ENCODE assay signal across 11 cellular contexts in the genomic region with DNA sequence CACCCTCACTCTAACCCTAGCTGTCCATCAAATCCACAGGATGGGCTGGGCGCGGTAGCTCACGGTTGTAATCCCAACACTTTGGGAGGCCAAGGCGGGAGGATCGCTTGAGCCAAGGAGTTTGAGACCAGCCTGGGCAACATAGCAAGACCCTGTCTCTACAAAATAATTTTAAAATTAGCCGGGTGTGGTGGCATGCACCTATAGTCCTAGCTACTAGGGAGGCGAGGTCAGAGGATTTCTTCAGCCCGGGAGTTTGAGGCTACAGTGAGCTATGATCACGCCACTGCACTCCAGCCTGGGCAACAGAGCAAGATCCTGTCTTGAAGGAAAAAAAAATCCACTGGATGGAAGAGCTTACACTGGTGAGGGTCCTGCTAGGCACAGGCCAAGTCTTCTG. TPM values are rescaled to one million over a fixed set of nuclear protein-coding genes. Genes with fewer than 3 reads are reported as not detected.
DNase-seq lines count a peak whose midpoint lies in the region; ATAC-seq, FAIRE-seq and TF ChIP-seq lines count a peak whose summit lies in the region.
"Not testable (repeated sequence)": the region's sequence is repeated elsewhere in the genome, so short reads cannot be mapped to it uniquely, and the experiment has no call there.
"Had no signal": no experiment of that assay in that cellular context is flagged by ENCODE, and none has a peak within 500 bp of the region (broad histone marks: within the 10 kb centered on the region; RNA-seq: fewer than 3 reads in every experiment).

No MANE protein-coding gene starts in this region.

- H3K9me1 ChIP-seq in K562 (ENCODE audit: control insufficient read depth, insufficient read depth, low read length): not testable (repeated sequence)

- CTCF ChIA-PET in K562 (lab: Yijun Ruan, JAX; ENCODE audit: low intra/inter-chr PET ratio); HepG2 (lab: Yijun Ruan, JAX; ENCODE audit: low intra/inter-chr PET ratio, low total read pairs): not testable (repeated sequence)

- H3K36me3 ChIP-seq in WERI-Rb-1 (peaks cover 46% of the 10 kb centered on the region), HepG2 (replicated peaks in 1 of 2; ENCODE audit: control insufficient read depth in 1 of 2, insufficient read depth in 2 of 2, low read length in 2 of 2) (peaks cover 14 to 39% of the 10 kb centered on the region in 2 experiments)
- not testable (repeated sequence) for H3K36me3 ChIP-seq in K562 (ENCODE audit: control insufficient read depth, insufficient read depth, low read length)

- TF ChIP-seq EP300 in K562 (IDR thresholded peaks at IDR 0.05; ENCODE audit: low read length); HepG2 (IDR thresholded peaks at IDR 0.05; ENCODE audit: low read depth in 2 of 2, low read length in 2 of 2); HepG2 (CRISPR knock-in tag; IDR thresholded peaks at IDR 0.05; ENCODE audit: borderline replicate concordance): not testable (repeated sequence)

- H3K4me1 ChIP-seq in K562 (replicated peaks in 1 of 2; ENCODE audit: control insufficient read depth in 2 of 2, insufficient read depth in 2 of 2, low read length in 2 of 2) (peaks cover 26 to 33% of the 10 kb centered on the region in 2 experiments), HepG2 (ENCODE audit: insufficient read depth, low read length) (peaks cover 100% of the 10 kb centered on the region)

- not testable (repeated sequence) for TF ChIP-seq POLR2A in K562 (conservative IDR thresholded peaks at IDR 0.05); HepG2 (IDR thresholded peaks at IDR 0.05; ENCODE audit: insufficient read depth in 1 of 2, low read depth in 2 of 2, low read length in 2 of 2)

- DNase-seq in NCI-H82 (lab: John Stamatoyannopoulos, UW): peak; percentile 21
- not testable (repeated sequence) for DNase-seq in WERI-Rb-1; K562 (ENCODE audit: extremely low read depth in 1 of 4, low spot score in 3 of 4); HepG2 (ENCODE audit: low spot score)

- not testable (repeated sequence) for TF ChIP-seq RAD21 in K562 (CRISPR knock-in tag; conservative IDR thresholded peaks at IDR 0.05 in 1 of 2, IDR thresholded peaks at IDR 0.05 in 1 of 2); HepG2 (CRISPR knock-in tag; IDR thresholded peaks at IDR 0.05)

- intact Hi-C loops in K562 (cut with micrococcal nuclease); HepG2 (cut with micrococcal nuclease; ENCODE audit: unreplicated experiment): not testable (repeated sequence)

- not testable (repeated sequence) for FAIRE-seq in K562 (lab: Jason Lieb, UNC); HepG2 (lab: Jason Lieb, UNC)

- not testable (repeated sequence) for H3K4me3 ChIP-seq in WERI-Rb-1 (ENCODE audit: low read depth, low read length); K562; HepG2 (replicated peaks in 1 of 3; ENCODE audit: insufficient read depth in 1 of 3, low read depth in 2 of 3, low read length in 3 of 3)

- not testable (repeated sequence) for H4K20me1 ChIP-seq in K562 (replicated peaks; ENCODE audit: control insufficient read depth, insufficient read depth, low read length)
- peaks cover 61% of the 10 kb centered on the region for H4K20me1 ChIP-seq in HepG2 (ENCODE audit: insufficient read depth, low read length)

- not testable (repeated sequence) for ATAC-seq in K562, HepG2

- not testable (repeated sequence) for H3K27me3 ChIP-seq in WERI-Rb-1 (ENCODE audit: insufficient read depth, low read depth, severe bottlenecking); K562 (ENCODE audit: control insufficient read depth in 2 of 2, insufficient read depth in 2 of 2, low read length in 2 of 2); HepG2 (ENCODE audit: control insufficient read depth in 1 of 2, insufficient read depth in 2 of 2, low read length in 2 of 2)

- H3K4me2 ChIP-seq in K562 (ENCODE audit: insufficient read depth, low read length); HepG2 (ENCODE audit: low read depth, low read length): not testable (repeated sequence)

- H3K9ac ChIP-seq in K562 (ENCODE audit: insufficient read depth in 1 of 2, low read depth in 2 of 2, low read length in 2 of 2); HepG2 (ENCODE audit: insufficient read depth, low read depth, low read length): not testable (repeated sequence)

- WGBS in K562 (ENCODE audit: insufficient coverage, low coverage, missing lambda C conversion rate): 79% methylated on average over 9 of the region's 9 CpGs
- 97% methylated on average over 9 of the region's 9 CpGs for WGBS in HepG2 (ENCODE audit: low lambda C conversion rate)

- POLR2A ChIA-PET in K562 (lab: Yijun Ruan, JAX) (interaction anchor here (1.2 to 2.0 kb wide), 2 partner anchors 10 to 26 kb away, joined by 4 read pairs; no protein-coding TSS in a partner anchor), HepG2 (lab: Yijun Ruan, JAX) (interaction anchor here (13.2 kb wide), 1 partner anchor 12 kb away, joined by 416 read pairs; no protein-coding TSS in a partner anchor)

- not testable (repeated sequence) for H3K79me2 ChIP-seq in K562 (ENCODE audit: control insufficient read depth, insufficient read depth, low read length)
- peaks cover 33% of the 10 kb centered on the region for H3K79me2 ChIP-seq in HepG2 (ENCODE audit: insufficient read depth, low read length)

- in situ Hi-C loops in K562 (cut with MboI); HepG2 (cut with HindIII; ENCODE audit: extremely low pct_ligation_motif_present, low pct_unique_long_range_greater_than_20kb): not testable (repeated sequence)

- TF ChIP-seq CTCF in WERI-Rb-1 (IDR thresholded peaks at IDR 0.05; ENCODE audit: low read depth, low read length); K562 (IDR thresholded peaks at IDR 0.05 in 2 of 3, conservative IDR thresholded peaks at IDR 0.05 in 1 of 3; ENCODE audit: insufficient read depth in 2 of 3, low read depth in 1 of 3, low read length in 3 of 3); HepG2 (CRISPR knock-in tag; IDR thresholded peaks at IDR 0.05): not testable (repeated sequence)

- H3K9me3 ChIP-seq in WERI-Rb-1 (ENCODE audit: severe bottlenecking); K562 (replicated peaks; ENCODE audit: control insufficient read depth, insufficient read depth, low read depth, low read length); HepG2 (ENCODE audit: low read length): not testable (repeated sequence)

- not testable (repeated sequence) for H2AFZ ChIP-seq in K562 (ENCODE audit: low read depth, low read length); HepG2 (ENCODE audit: low read length)

- H3K27ac ChIP-seq in WERI-Rb-1 (peak overlapping the region; percentile 87), HepG2 (ENCODE audit: extremely low read length, insufficient read depth, low read length) (peak overlapping the region; percentile 26)
- not testable (repeated sequence) for H3K27ac ChIP-seq in K562 (ENCODE audit: extremely low read depth, low read depth, low read length)

- BruUV-seq in K562 (replicated peaks; lab: Mats Ljungman, UMichigan); HepG2 (replicated peaks; lab: Mats Ljungman, UMichigan): not testable (repeated sequence)

RNA-seq across cellular contexts. Expression of gene MLXIPL, which starts 6.8 kb away (rescaled TPM):
- 12.6 and 32.2 TPM in 2 replicates for total RNA-seq in K562 (2011; cell fraction: chromatin; rRNA removed; ENCODE audit: low replicate concordance)
- total RNA-seq in K562 (2011; cell fraction: nucleolus; rRNA removed): 12.8 and 16.5 TPM in 2 replicates
- total RNA-seq in K562 (2011; cell fraction: nucleoplasm; rRNA removed): 14.2 and 15.9 TPM in 2 replicates
- total RNA-seq in K562 (2014; rRNA removed) (6.0 and 8.9 TPM in 2 replicates), K562 (2014; rRNA removed; fragmentation: Illumina TruSeq; extraction: Trizol) (0.61 and 0.91 TPM in 2 replicates), K562 (2015; rRNA removed; fragmentation: Illumina TruSeq; extraction: Trizol) (1.4 and 1.7 TPM in 2 replicates), K562 (2021) (10.2 and 11.8 TPM in 2 replicates), HepG2 (2016; rRNA removed; fragmentation: Illumina TruSeq; extraction: Trizol) (17.2 and 51.6 TPM in 2 replicates)
- polyA plus RNA-seq in K562 (2011; rRNA removed) (0.59 and 3.4 TPM in 2 replicates), K562 (2014; fragmentation: Illumina TruSeq; extraction: Trizol) (2.7 and 4.4 TPM in 2 replicates), K562 (2014; fragmentation: Nextera tagmentation; extraction: Ambion mirVana) (under 1 TPM; 0.11 to 0.17 TPM), K562 (2014; rRNA removed) (11.1 and 18.4 TPM in 2 replicates), HepG2 (2011; rRNA removed) (60.1 and 66.2 TPM in 2 replicates)
- polyA plus RNA-seq in K562 (2011; cell fraction: cytosol; rRNA removed): 1.5 and 1.7 TPM in 2 replicates
- polyA plus RNA-seq in K562 (2011; cell fraction: nucleus; rRNA removed): 22.7 and 25.6 TPM in 2 replicates
- 5.1 and 47.6 TPM in 2 replicates for polyA plus RNA-seq in K562 (2012)
- 0.39 and 0.69 TPM in 2 replicates for polyA minus RNA-seq in K562 (2011; rRNA and poly(A)+ RNA removed)
- 1.3 and 2.9 TPM in 2 replicates for polyA minus RNA-seq in K562 (2011; cell fraction: cytosol; rRNA and poly(A)+ RNA removed)
- 6.7 and 13.7 TPM in 2 replicates for polyA minus RNA-seq in K562 (2011; cell fraction: nucleus; rRNA and poly(A)+ RNA removed)
- total RNA-seq in HepG2 (2016; cell fraction: cytosol; rRNA removed; fragmentation: Illumina TruSeq; extraction: Trizol; ENCODE audit: low read depth): 27.0 and 29.0 TPM in 2 replicates
- total RNA-seq in HepG2 (2016; cell fraction: insoluble cytoplasmic fraction; rRNA removed; fragmentation: Illumina TruSeq; extraction: Trizol): 18.9 and 53.8 TPM in 2 replicates
- 21.9 and 22.1 TPM in 2 replicates for total RNA-seq in HepG2 (2016; cell fraction: membrane; rRNA removed; fragmentation: Illumina TruSeq; extraction: Trizol)
- total RNA-seq in HepG2 (2016; cell fraction: nucleus; rRNA removed; fragmentation: Illumina TruSeq; extraction: Trizol): 81.2 and 99.5 TPM in 2 replicates
- 5.9 and 8.8 TPM in 2 replicates for polyA plus RNA-seq in HepG2 (2011; cell fraction: cytosol; rRNA removed)
- polyA plus RNA-seq in HepG2 (2011; cell fraction: nucleus; rRNA removed): 568 and 629 TPM in 2 replicates
- 128 and 152 TPM in 2 replicates for polyA plus RNA-seq in HepG2 (2012)
- polyA plus RNA-seq in HepG2 (2016; cell fraction: cytosol; fragmentation: Illumina TruSeq; extraction: Trizol; ENCODE audit: low read depth): 6.4 and 8.2 TPM in 2 replicates
- polyA plus RNA-seq in HepG2 (2016; cell fraction: insoluble cytoplasmic fraction; fragmentation: Illumina TruSeq; extraction: Trizol; ENCODE audit: low read depth): 30.7 and 38.6 TPM in 2 replicates
- 8.2 and 12.6 TPM in 2 replicates for polyA plus RNA-seq in HepG2 (2016; cell fraction: membrane; fragmentation: Illumina TruSeq; extraction: Trizol; ENCODE audit: low read depth)
- 647 and 722 TPM in 2 replicates for polyA plus RNA-seq in HepG2 (2016; cell fraction: nucleus; fragmentation: Illumina TruSeq; extraction: Trizol; ENCODE audit: insufficient read depth, low read depth)
- 6.4 and 30.3 TPM in 2 replicates for polyA minus RNA-seq in HepG2 (2011; rRNA and poly(A)+ RNA removed; ENCODE audit: low replicate concordance)
- 11.7 and 11.8 TPM in 2 replicates for polyA minus RNA-seq in HepG2 (2011; cell fraction: cytosol; rRNA and poly(A)+ RNA removed)
- 59.6 and 87.7 TPM in 2 replicates for polyA minus RNA-seq in HepG2 (2011; cell fraction: nucleus; rRNA and poly(A)+ RNA removed)
- total RNA-seq: CD4-positive, alpha-beta memory T cell; CD4-positive, CD25-positive, alpha-beta regulatory T cell; CD8-positive, alpha-beta memory T cell; G401 had no signal
- polyA plus RNA-seq: AG04450; CD4-positive, alpha-beta memory T cell; CD4-positive, CD25-positive, alpha-beta regulatory T cell; CD8-positive, alpha-beta memory T cell; GM12878 had no signal

RNA-seq across cellular contexts. Expression of gene TBL2, which starts 39.1 kb away (rescaled TPM):
- 126 and 292 TPM in 2 replicates for total RNA-seq in K562 (2011; cell fraction: chromatin; rRNA removed; ENCODE audit: low replicate concordance)
- total RNA-seq in K562 (2011; cell fraction: nucleolus; rRNA removed): 220 and 224 TPM in 2 replicates
- total RNA-seq in K562 (2011; cell fraction: nucleoplasm; rRNA removed): 142 and 163 TPM in 2 replicates
- total RNA-seq in K562 (2014; rRNA removed) (82.1 and 123 TPM in 2 replicates), K562 (2014; rRNA removed; fragmentation: Illumina TruSeq; extraction: Trizol) (40.0 and 42.0 TPM in 2 replicates), K562 (2015; rRNA removed; fragmentation: Illumina TruSeq; extraction: Trizol) (54.1 and 60.6 TPM in 2 replicates), K562 (2021) (70.3 and 70.8 TPM in 2 replicates), HepG2 (2016; rRNA removed; fragmentation: Illumina TruSeq; extraction: Trizol) (17.7 and 47.2 TPM in 2 replicates)
- polyA plus RNA-seq in K562 (2011; rRNA removed) (47.7 and 49.2 TPM in 2 replicates), K562 (2014; fragmentation: Illumina TruSeq; extraction: Trizol) (43.8 and 48.8 TPM in 2 replicates), K562 (2014; fragmentation: Nextera tagmentation; extraction: Ambion mirVana) (1 to 10 TPM; 2.5 to 3.0 TPM), K562 (2014; rRNA removed) (61.5 and 67.3 TPM in 2 replicates), HepG2 (2011; rRNA removed) (43.4 and 51.8 TPM in 2 replicates)
- 48.9 and 107 TPM in 2 replicates for polyA plus RNA-seq in K562 (2011; cell fraction: cytosol; rRNA removed)
- 45.7 and 87.5 TPM in 2 replicates for polyA plus RNA-seq in K562 (2011; cell fraction: nucleus; rRNA removed)
- polyA plus RNA-seq in K562 (2012): 51.9 and 71.5 TPM in 2 replicates
- 57.4 and 92.0 TPM in 2 replicates for polyA minus RNA-seq in K562 (2011; rRNA and poly(A)+ RNA removed)
- polyA minus RNA-seq in K562 (2011; cell fraction: cytosol; rRNA and poly(A)+ RNA removed): 81.1 and 112 TPM in 2 replicates
- polyA minus RNA-seq in K562 (2011; cell fraction: nucleus; rRNA and poly(A)+ RNA removed): 51.6 and 57.1 TPM in 2 replicates
- 15.6 and 16.0 TPM in 2 replicates for total RNA-seq in HepG2 (2016; cell fraction: cytosol; rRNA removed; fragmentation: Illumina TruSeq; extraction: Trizol; ENCODE audit: low read depth)
- 18.0 and 45.6 TPM in 2 replicates for total RNA-seq in HepG2 (2016; cell fraction: insoluble cytoplasmic fraction; rRNA removed; fragmentation: Illumina TruSeq; extraction: Trizol)
- total RNA-seq in HepG2 (2016; cell fraction: membrane; rRNA removed; fragmentation: Illumina TruSeq; extraction: Trizol): 19.6 and 21.4 TPM in 2 replicates
- 39.7 and 53.4 TPM in 2 replicates for total RNA-seq in HepG2 (2016; cell fraction: nucleus; rRNA removed; fragmentation: Illumina TruSeq; extraction: Trizol)
- 34.9 and 60.3 TPM in 2 replicates for polyA plus RNA-seq in HepG2 (2011; cell fraction: cytosol; rRNA removed)
- 48.6 and 49.4 TPM in 2 replicates for polyA plus RNA-seq in HepG2 (2011; cell fraction: nucleus; rRNA removed)
- 20.5 and 28.9 TPM in 2 replicates for polyA plus RNA-seq in HepG2 (2012)
- polyA plus RNA-seq in HepG2 (2016; cell fraction: cytosol; fragmentation: Illumina TruSeq; extraction: Trizol; ENCODE audit: low read depth): 5.7 and 6.6 TPM in 2 replicates
- polyA plus RNA-seq in HepG2 (2016; cell fraction: insoluble cytoplasmic fraction; fragmentation: Illumina TruSeq; extraction: Trizol; ENCODE audit: low read depth): 12.8 and 15.1 TPM in 2 replicates
- 8.4 and 11.1 TPM in 2 replicates for polyA plus RNA-seq in HepG2 (2016; cell fraction: membrane; fragmentation: Illumina TruSeq; extraction: Trizol; ENCODE audit: low read depth)
- 59.0 and 65.3 TPM in 2 replicates for polyA plus RNA-seq in HepG2 (2016; cell fraction: nucleus; fragmentation: Illumina TruSeq; extraction: Trizol; ENCODE audit: insufficient read depth, low read depth)
- 93.7 and 149 TPM in 2 replicates for polyA minus RNA-seq in HepG2 (2011; rRNA and poly(A)+ RNA removed; ENCODE audit: low replicate concordance)
- 63.0 and 87.1 TPM in 2 replicates for polyA minus RNA-seq in HepG2 (2011; cell fraction: cytosol; rRNA and poly(A)+ RNA removed)
- polyA minus RNA-seq in HepG2 (2011; cell fraction: nucleus; rRNA and poly(A)+ RNA removed): 28.2 and 35.2 TPM in 2 replicates

RNA-seq across cellular contexts. Expression of gene VPS37D, which starts 50.1 kb away (rescaled TPM):
- total RNA-seq in K562 (2011; cell fraction: chromatin; rRNA removed; ENCODE audit: low replicate concordance): 1.3 TPM in 1 of 2 replicates, not detected in the other
- total RNA-seq in K562 (2011; cell fraction: nucleolus; rRNA removed): 0.83 and 1.3 TPM in 2 replicates
- 0.76 and 0.88 TPM in 2 replicates for total RNA-seq in K562 (2011; cell fraction: nucleoplasm; rRNA removed)
- total RNA-seq in K562 (2014; rRNA removed) (2.3 and 2.5 TPM in 2 replicates), K562 (2014; rRNA removed; fragmentation: Illumina TruSeq; extraction: Trizol) (0.26 TPM in 1 of 2 replicates, not detected in the other), K562 (2015; rRNA removed; fragmentation: Illumina TruSeq; extraction: Trizol) (0.25 and 0.38 TPM in 2 replicates), K562 (2021) (1.1 and 1.3 TPM in 2 replicates), HepG2 (2016; rRNA removed; fragmentation: Illumina TruSeq; extraction: Trizol) (4.9 and 6.3 TPM in 2 replicates)
- polyA plus RNA-seq in K562 (2011; rRNA removed) (0.84 and 1.6 TPM in 2 replicates), K562 (2014; fragmentation: Illumina TruSeq; extraction: Trizol) (0.39 and 0.42 TPM in 2 replicates), K562 (2014; fragmentation: Nextera tagmentation; extraction: Ambion mirVana) (not detected), K562 (2014; rRNA removed) (1.3 and 2.1 TPM in 2 replicates), HepG2 (2011; rRNA removed) (3.8 and 5.7 TPM in 2 replicates)
- 1.8 and 2.7 TPM in 2 replicates for polyA plus RNA-seq in K562 (2011; cell fraction: cytosol; rRNA removed)
- polyA plus RNA-seq in K562 (2011; cell fraction: nucleus; rRNA removed): 1.7 TPM in 2 replicates
- polyA plus RNA-seq in K562 (2012): 0.70 and 2.2 TPM in 2 replicates
- polyA minus RNA-seq in K562 (2011; rRNA and poly(A)+ RNA removed): 0.32 TPM in 1 of 2 replicates, not detected in the other
- polyA minus RNA-seq in K562 (2011; cell fraction: cytosol; rRNA and poly(A)+ RNA removed): 1.2 and 1.9 TPM in 2 replicates
- polyA minus RNA-seq in K562 (2011; cell fraction: nucleus; rRNA and poly(A)+ RNA removed): 0.27 and 0.33 TPM in 2 replicates
- total RNA-seq in HepG2 (2016; cell fraction: cytosol; rRNA removed; fragmentation: Illumina TruSeq; extraction: Trizol; ENCODE audit: low read depth): 7.4 and 7.8 TPM in 2 replicates
- 5.1 and 6.3 TPM in 2 replicates for total RNA-seq in HepG2 (2016; cell fraction: insoluble cytoplasmic fraction; rRNA removed; fragmentation: Illumina TruSeq; extraction: Trizol)
- total RNA-seq in HepG2 (2016; cell fraction: membrane; rRNA removed; fragmentation: Illumina TruSeq; extraction: Trizol): 11.3 and 11.5 TPM in 2 replicates
- total RNA-seq in HepG2 (2016; cell fraction: nucleus; rRNA removed; fragmentation: Illumina TruSeq; extraction: Trizol): 3.3 and 3.9 TPM in 2 replicates
- polyA plus RNA-seq in HepG2 (2011; cell fraction: cytosol; rRNA removed): 3.8 and 5.1 TPM in 2 replicates
- polyA plus RNA-seq in HepG2 (2011; cell fraction: nucleus; rRNA removed): 11.9 and 15.2 TPM in 2 replicates
- polyA plus RNA-seq in HepG2 (2012): 5.1 and 5.6 TPM in 2 replicates
- polyA plus RNA-seq in HepG2 (2016; cell fraction: cytosol; fragmentation: Illumina TruSeq; extraction: Trizol; ENCODE audit: low read depth): 5.8 and 6.7 TPM in 2 replicates
- 4.4 and 4.5 TPM in 2 replicates for polyA plus RNA-seq in HepG2 (2016; cell fraction: insoluble cytoplasmic fraction; fragmentation: Illumina TruSeq; extraction: Trizol; ENCODE audit: low read depth)
- 7.2 and 7.6 TPM in 2 replicates for polyA plus RNA-seq in HepG2 (2016; cell fraction: membrane; fragmentation: Illumina TruSeq; extraction: Trizol; ENCODE audit: low read depth)
- 8.1 and 8.8 TPM in 2 replicates for polyA plus RNA-seq in HepG2 (2016; cell fraction: nucleus; fragmentation: Illumina TruSeq; extraction: Trizol; ENCODE audit: insufficient read depth, low read depth)
- 0.37 and 3.2 TPM in 2 replicates for polyA minus RNA-seq in HepG2 (2011; rRNA and poly(A)+ RNA removed; ENCODE audit: low replicate concordance)
- 2.4 and 2.6 TPM in 2 replicates for polyA minus RNA-seq in HepG2 (2011; cell fraction: cytosol; rRNA and poly(A)+ RNA removed)
- polyA minus RNA-seq in HepG2 (2011; cell fraction: nucleus; rRNA and poly(A)+ RNA removed): 0.90 and 1.5 TPM in 2 replicates
- total RNA-seq: CD4-positive, alpha-beta memory T cell had no signal
- polyA plus RNA-seq: CD14-positive monocyte; CD4-positive, alpha-beta memory T cell had no signal
